In genomic region chr10:77004917-77005564, GRCh38 we compare ENCODE assay signal across 8 cellular contexts.
DNase-seq lines count a peak whose midpoint lies in the region; ATAC-seq, FAIRE-seq and TF ChIP-seq lines count a peak whose summit lies in the region.

No MANE protein-coding gene starts in this region.

- H3K4me2 ChIP-seq in A549 (no peak overlapping the region), smooth muscle cell (no peak overlapping the region)

- CTCF ChIA-PET in A549 (lab: Yijun Ruan, JAX), result interaction anchor here (0.6 to 3.3 kb wide), 20 partner anchors 8 to 1201 kb away, joined by 3 to 23 read pairs (median 4); no protein-coding TSS in a partner anchor
- CTCF ChIA-PET in activated naive CD4-positive, alpha-beta T cell treated with anti-CD3 and anti-CD28 coated beads, Interleukin-2, amount 10 ng/mL, durations not matched to agents 7 days and 5 days (lab: Charles Lee), result interaction anchor here (0.6 to 1.2 kb wide), 7 partner anchors 8 to 45 kb away, joined by 3 to 4 read pairs (median 3); no protein-coding TSS in a partner anchor

- H3K27ac ChIP-seq in A549, result no peak overlapping the region
- H3K27ac ChIP-seq in smooth muscle cell (ENCODE audit: low read depth), result no peak overlapping the region

- H3K36me3 ChIP-seq in adipocyte (ENCODE audit: control insufficient read depth, insufficient read depth, low read length, severe bottlenecking) (no peaks in the 10 kb centered on the region), smooth muscle cell (ENCODE audit: low read depth) (no peaks in the 10 kb centered on the region)

- no peaks in the 10 kb centered on the region for H3K27me3 ChIP-seq in adipocyte (replicated peaks; ENCODE audit: control insufficient read depth, insufficient read depth, low read length)
- no peaks in the 10 kb centered on the region for H3K27me3 ChIP-seq in smooth muscle cell (ENCODE audit: low read depth)

- WGBS in A549 (ENCODE audit: missing lambda C conversion rate), result 63% methylated on average over 3 of the region's 3 CpGs
- 50% methylated on average over 3 of the region's 3 CpGs for WGBS in smooth muscle cell (ENCODE audit: low lambda C conversion rate)

- no peak overlapping the region for H3K27ac Mint-ChIP-seq in effector memory CD8-positive, alpha-beta T cell
- no peak overlapping the region for H3K27ac Mint-ChIP-seq in activated naive CD4-positive, alpha-beta T cell treated with anti-CD3 and anti-CD28 coated beads, Interleukin-2, amount 10 ng/mL, durations not matched to agents 7 days and 5 days

- TF ChIP-seq POLR2A in A549 (IDR thresholded peaks at IDR 0.05; ENCODE audit: low read length), result no peak

- H3K9me3 ChIP-seq in A549 (no peaks in the 10 kb centered on the region), adipocyte (ENCODE audit: control insufficient read depth, low read length) (peaks cover 10% of the 10 kb centered on the region), smooth muscle cell (replicated peaks; ENCODE audit: low read depth) (no peaks in the 10 kb centered on the region)

- H3K4me1 ChIP-seq in A549, result no peaks in the 10 kb centered on the region
- no peaks in the 10 kb centered on the region for H3K4me1 ChIP-seq in adipocyte (ENCODE audit: control insufficient read depth, insufficient read depth, low read length)
- peaks cover 6% of the 10 kb centered on the region for H3K4me1 ChIP-seq in smooth muscle cell (ENCODE audit: low read depth)

- H3K4me3 ChIP-seq in A549 (no peak overlapping the region), adipocyte (ENCODE audit: low read length) (no peak overlapping the region), smooth muscle cell (no peak overlapping the region)

- POLR2A ChIA-PET in A549 (lab: Yijun Ruan, JAX), result no interaction called here

- no peaks in the 10 kb centered on the region for H3F3A ChIP-seq in smooth muscle cell (ENCODE audit: low read depth)

- peak; percentile 66 to 86; a peak in 5 of 6 replicates for ATAC-seq in A549
- ATAC-seq in effector memory CD8-positive, alpha-beta T cell (replicated peaks), result no peak

- peak; percentile 53 to 57 for DNase-seq in A549 (ENCODE audit: low read depth in 1 of 2, low spot score in 1 of 2)
- peak; percentile 6 for DNase-seq in NCI-H1092 (lab: John Stamatoyannopoulos, UW)
- peak; percentile 86 for DNase-seq in adipocyte (ENCODE audit: low read depth)
- DNase-seq in hepatic stellate cell (ENCODE audit: low spot score), result peak; percentile 37
- no peak for DNase-seq in smooth muscle cell (lab: John Stamatoyannopoulos, UW; ENCODE audit: unreplicated experiment)
- no peak for DNase-seq in effector memory CD8-positive, alpha-beta T cell
- no peak for DNase-seq in activated naive CD4-positive, alpha-beta T cell treated with anti-CD3 and anti-CD28 coated beads, Interleukin-2, amount 10 ng/mL, durations not matched to agents 7 days and 5 days

- H2AFZ ChIP-seq in smooth muscle cell (ENCODE audit: low read depth), result no peak overlapping the region

- no peak overlapping the region for H3K9ac ChIP-seq in adipocyte (ENCODE audit: low read length)
- H3K9ac ChIP-seq in smooth muscle cell (ENCODE audit: low read depth), result no peak overlapping the region

- peak; percentile 60 to 70 for TF ChIP-seq RAD21 in A549 (conservative IDR thresholded peaks at IDR 0.05 in 1 of 2, IDR thresholded peaks at IDR 0.05 in 1 of 2)

- no peaks in the 10 kb centered on the region for H3K9me3 Mint-ChIP-seq in effector memory CD8-positive, alpha-beta T cell
- H3K9me3 Mint-ChIP-seq in activated naive CD4-positive, alpha-beta T cell treated with anti-CD3 and anti-CD28 coated beads, Interleukin-2, amount 10 ng/mL, durations not matched to agents 7 days and 5 days, result no peaks in the 10 kb centered on the region

- no peaks in the 10 kb centered on the region for H3K4me1 Mint-ChIP-seq in effector memory CD8-positive, alpha-beta T cell (ENCODE audit: low read depth in 2 of 2)
- no peaks in the 10 kb centered on the region for H3K4me1 Mint-ChIP-seq in activated naive CD4-positive, alpha-beta T cell treated with anti-CD3 and anti-CD28 coated beads, Interleukin-2, amount 10 ng/mL, durations not matched to agents 7 days and 5 days

- no peak overlapping the region for H3K4me3 Mint-ChIP-seq in effector memory CD8-positive, alpha-beta T cell
- no peak overlapping the region for H3K4me3 Mint-ChIP-seq in activated naive CD4-positive, alpha-beta T cell treated with anti-CD3 and anti-CD28 coated beads, Interleukin-2, amount 10 ng/mL, durations not matched to agents 7 days and 5 days

- peak; percentile 89 for FAIRE-seq in A549 (lab: Jason Lieb, UNC)

- TF ChIP-seq EP300 in A549 (IDR thresholded peaks at IDR 0.05), result no peak

- H3K27me3 Mint-ChIP-seq in effector memory CD8-positive, alpha-beta T cell, result peaks cover 5 to 7% of the 10 kb centered on the region in 2 donors
- H3K27me3 Mint-ChIP-seq in activated naive CD4-positive, alpha-beta T cell treated with anti-CD3 and anti-CD28 coated beads, Interleukin-2, amount 10 ng/mL, durations not matched to agents 7 days and 5 days, result no peaks in the 10 kb centered on the region

- peak; percentile 60 for TF ChIP-seq CTCF in A549 (IDR thresholded peaks at IDR 0.05)
- TF ChIP-seq CTCF in GM12872 (IDR thresholded peaks at IDR 0.05; ENCODE audit: insufficient read depth, low read depth, low read length), result peak; percentile 74
- TF ChIP-seq CTCF in smooth muscle cell (IDR thresholded peaks at IDR 0.05; ENCODE audit: borderline replicate concordance, insufficient read depth, poor library complexity, severe bottlenecking), result peak; percentile 69

- no peaks in the 10 kb centered on the region for H4K20me1 ChIP-seq in smooth muscle cell (ENCODE audit: low read depth)

- H3K36me3 Mint-ChIP-seq in effector memory CD8-positive, alpha-beta T cell (ENCODE audit: insufficient read depth), result no peaks in the 10 kb centered on the region
- no peaks in the 10 kb centered on the region for H3K36me3 Mint-ChIP-seq in activated naive CD4-positive, alpha-beta T cell treated with anti-CD3 and anti-CD28 coated beads, Interleukin-2, amount 10 ng/mL, durations not matched to agents 7 days and 5 days

- no peaks in the 10 kb centered on the region for H3K79me2 ChIP-seq in smooth muscle cell (ENCODE audit: low read depth)

TF ChIP-seq in A549, 52 proteins besides CTCF, POLR2A, EP300 and RAD21:
- TF ChIP-seq SMC3 (IDR thresholded peaks at IDR 0.05), result peak; percentile 23; the same call in 1 of the 3 replicates
- no peak for TF ChIP-seq HOXB5 (CRISPR knock-in tag; IDR thresholded peaks at IDR 0.05)
- TF ChIP-seq ZFP36 (IDR thresholded peaks at IDR 0.05; ENCODE audit: borderline replicate concordance, partially characterized antibody), result no peak
- TF ChIP-seq ZSCAN20 (CRISPR knock-in tag; IDR thresholded peaks at IDR 0.05), result no peak

Comparison
In these comparisons a context has a peak if more than half of its experiments do, and no peak if none do; other contexts are left out.
1. DNase-seq: peak in A549 (2 of 2), NCI-H1092 (single experiment), adipocyte (single experiment) and hepatic stellate cell (single experiment); none in smooth muscle cell (single experiment), effector memory CD8-positive, alpha-beta T cell (0 of 3) and activated naive CD4-positive, alpha-beta T cell treated with anti-CD3 and anti-CD28 coated beads, Interleukin-2, amount 10 ng/mL, durations not matched to agents 7 days and 5 days (single experiment).
2. Peak in every context shown above with its lines, with median percentiles within 50 percentile points of each other: CTCF ChIP-seq.